Comparison of ENCODE assay signal across 19 cellular contexts in genomic region chr6:140001005-140001404, GRCh38.
"Had no signal": no experiment of that assay in that cellular context is flagged by ENCODE, and none has a peak within 500 bp of the region (broad histone marks: within the 10 kb centered on the region; RNA-seq: fewer than 3 reads in every experiment).

No MANE protein-coding gene starts in this region.

- H3K9me3 Mint-ChIP-seq: activated CD4-positive, alpha-beta T cell treated with anti-CD3 and anti-CD28 coated beads, Interleukin-2, amount 10 ng/mL, durations not matched to agents 7 days and 5 days; activated naive CD4-positive, alpha-beta T cell treated with anti-CD3 and anti-CD28 coated beads for 36 hours; activated T-cell treated with anti-CD3 and anti-CD28 coated beads, Interleukin-2, amount 50 U/mL, for 24 hours; T-helper 1 cell treated with Interleukin-12 subunit alpha and Interleukin-12 subunit beta and Interleukin-4 antibody, amounts not matched to agents 30 μg/mL and 1 μg/mL, for 36 hours had no signal

- DNase-seq: activated CD4-positive, alpha-beta T cell treated with anti-CD3 and anti-CD28 coated beads, Interleukin-2, amount 10 ng/mL, durations not matched to agents 7 days and 5 days; activated CD8-positive, alpha-beta T cell treated with anti-CD3 and anti-CD28 coated beads, Interleukin-2, amount 10 ng/mL, durations not matched to agents 7 days and 5 days; activated naive CD4-positive, alpha-beta T cell treated with anti-CD3 and anti-CD28 coated beads for 36 hours; activated T-cell treated with anti-CD3 and anti-CD28 coated beads, Interleukin-2, amount 50 U/mL, for 24 hours; cortex of kidney; effector CD4-positive, alpha-beta T cell; kidney; left ventricle myocardium inferior; mammary epithelial cell; nephron progenitor cell; nucleus accumbens; stimulated activated CD4-positive, alpha-beta T cell treated with anti-CD3 and anti-CD28 coated beads, Interleukin-2, amount 100 ng/mL, for 24 hours; stimulated activated naive CD4-positive, alpha-beta T cell treated with Interleukin-2 at 50 U/mL for 16 hours had no signal

- H3K4me1 ChIP-seq: breast epithelium, esophagus muscularis mucosa, right atrium auricular region had no signal

- H3K27me3 Mint-ChIP-seq: activated CD4-positive, alpha-beta T cell treated with anti-CD3 and anti-CD28 coated beads, Interleukin-2, amount 10 ng/mL, durations not matched to agents 7 days and 5 days had no signal

- H3K9me3 ChIP-seq: breast epithelium, esophagus muscularis mucosa, right atrium auricular region had no signal

- H3K27ac Mint-ChIP-seq: activated CD4-positive, alpha-beta T cell treated with anti-CD3 and anti-CD28 coated beads, Interleukin-2, amount 10 ng/mL, durations not matched to agents 7 days and 5 days; activated CD8-positive, alpha-beta T cell treated with anti-CD3 and anti-CD28 coated beads, Interleukin-2, amount 10 ng/mL, durations not matched to agents 7 days and 5 days; activated naive CD4-positive, alpha-beta T cell treated with anti-CD3 and anti-CD28 coated beads for 36 hours; activated T-cell treated with anti-CD3 and anti-CD28 coated beads, Interleukin-2, amount 50 U/mL, for 24 hours; nephron progenitor cell; T-helper 1 cell treated with Interleukin-12 subunit alpha and Interleukin-12 subunit beta and Interleukin-4 antibody, amounts not matched to agents 30 μg/mL and 1 μg/mL, for 36 hours had no signal

- H3K4me3 ChIP-seq: breast epithelium, esophagus muscularis mucosa, left ventricle myocardium inferior, right atrium auricular region, tibial nerve had no signal

- H3K27me3 ChIP-seq: breast epithelium, esophagus muscularis mucosa, right atrium auricular region, tibial nerve had no signal

- H3K36me3 ChIP-seq: breast epithelium, esophagus muscularis mucosa, left ventricle myocardium inferior, right atrium auricular region, tibial nerve had no signal

- H3K4me3 Mint-ChIP-seq: activated CD4-positive, alpha-beta T cell treated with anti-CD3 and anti-CD28 coated beads, Interleukin-2, amount 10 ng/mL, durations not matched to agents 7 days and 5 days; activated CD8-positive, alpha-beta T cell treated with anti-CD3 and anti-CD28 coated beads, Interleukin-2, amount 10 ng/mL, durations not matched to agents 7 days and 5 days; activated naive CD4-positive, alpha-beta T cell treated with anti-CD3 and anti-CD28 coated beads for 36 hours; activated T-cell treated with anti-CD3 and anti-CD28 coated beads, Interleukin-2, amount 50 U/mL, for 24 hours; nephron progenitor cell; T-helper 1 cell treated with Interleukin-12 subunit alpha and Interleukin-12 subunit beta and Interleukin-4 antibody, amounts not matched to agents 30 μg/mL and 1 μg/mL, for 36 hours had no signal

- H3K4me1 Mint-ChIP-seq: activated CD4-positive, alpha-beta T cell treated with anti-CD3 and anti-CD28 coated beads, Interleukin-2, amount 10 ng/mL, durations not matched to agents 7 days and 5 days had no signal

- ATAC-seq: activated CD4-positive, CD25-positive, alpha-beta regulatory T cell treated with anti-CD3 and anti-CD28 coated beads, Interleukin-2, amount 50 U/mL, for 24 hours; activated CD8-positive, alpha-beta T cell treated with anti-CD3 and anti-CD28 coated beads, Interleukin-2, amount 10 ng/mL, durations not matched to agents 7 days and 5 days had no signal

- H3K27ac ChIP-seq: breast epithelium, esophagus muscularis mucosa, left ventricle myocardium inferior, right atrium auricular region, tibial nerve had no signal
